3 cellular contexts compared by ENCODE assay signal in the genomic region with DNA sequence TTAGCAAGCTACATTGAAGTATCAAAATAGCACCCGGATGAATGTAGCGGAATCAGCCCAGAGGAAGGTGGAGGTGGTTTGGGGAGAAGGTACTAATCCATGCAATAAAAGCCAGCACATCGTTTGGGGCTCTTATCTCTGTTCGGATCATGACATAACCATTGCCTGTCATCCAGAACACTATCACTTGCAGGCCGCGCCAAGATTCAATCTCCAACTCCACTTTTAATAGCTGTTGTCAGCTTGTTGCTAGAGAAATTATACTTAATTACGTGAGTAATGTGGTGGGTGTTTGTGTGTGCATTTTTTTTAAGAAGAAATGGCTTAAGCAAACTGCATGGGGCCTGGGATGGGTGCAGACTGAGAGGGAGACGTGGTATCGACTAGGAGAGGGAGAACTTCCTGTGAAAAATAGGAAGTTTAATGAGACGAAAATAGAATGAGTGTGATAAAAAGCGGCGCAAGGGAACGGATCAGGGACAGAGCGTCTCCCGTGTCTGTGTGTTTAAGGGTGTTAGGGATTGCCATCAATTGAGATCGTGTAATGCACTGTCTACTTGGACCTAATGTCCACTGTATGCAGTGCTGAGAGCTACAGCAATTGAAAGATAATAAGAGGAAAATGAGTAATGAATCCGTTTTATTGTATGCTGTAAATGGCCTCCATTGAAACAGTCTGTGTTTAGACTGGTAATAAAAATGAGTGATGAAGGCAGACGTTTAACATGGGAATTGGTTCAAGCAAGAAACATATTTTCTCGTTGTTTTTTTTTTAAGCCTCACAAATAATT.
TF ChIP-seq lines count a peak whose summit lies in the region.

No MANE protein-coding gene starts in this region.

TF ChIP-seq in liver, 16 proteins besides CTCF, POLR2A, EP300 and RAD21:
- TF ChIP-seq, protein P1, sequence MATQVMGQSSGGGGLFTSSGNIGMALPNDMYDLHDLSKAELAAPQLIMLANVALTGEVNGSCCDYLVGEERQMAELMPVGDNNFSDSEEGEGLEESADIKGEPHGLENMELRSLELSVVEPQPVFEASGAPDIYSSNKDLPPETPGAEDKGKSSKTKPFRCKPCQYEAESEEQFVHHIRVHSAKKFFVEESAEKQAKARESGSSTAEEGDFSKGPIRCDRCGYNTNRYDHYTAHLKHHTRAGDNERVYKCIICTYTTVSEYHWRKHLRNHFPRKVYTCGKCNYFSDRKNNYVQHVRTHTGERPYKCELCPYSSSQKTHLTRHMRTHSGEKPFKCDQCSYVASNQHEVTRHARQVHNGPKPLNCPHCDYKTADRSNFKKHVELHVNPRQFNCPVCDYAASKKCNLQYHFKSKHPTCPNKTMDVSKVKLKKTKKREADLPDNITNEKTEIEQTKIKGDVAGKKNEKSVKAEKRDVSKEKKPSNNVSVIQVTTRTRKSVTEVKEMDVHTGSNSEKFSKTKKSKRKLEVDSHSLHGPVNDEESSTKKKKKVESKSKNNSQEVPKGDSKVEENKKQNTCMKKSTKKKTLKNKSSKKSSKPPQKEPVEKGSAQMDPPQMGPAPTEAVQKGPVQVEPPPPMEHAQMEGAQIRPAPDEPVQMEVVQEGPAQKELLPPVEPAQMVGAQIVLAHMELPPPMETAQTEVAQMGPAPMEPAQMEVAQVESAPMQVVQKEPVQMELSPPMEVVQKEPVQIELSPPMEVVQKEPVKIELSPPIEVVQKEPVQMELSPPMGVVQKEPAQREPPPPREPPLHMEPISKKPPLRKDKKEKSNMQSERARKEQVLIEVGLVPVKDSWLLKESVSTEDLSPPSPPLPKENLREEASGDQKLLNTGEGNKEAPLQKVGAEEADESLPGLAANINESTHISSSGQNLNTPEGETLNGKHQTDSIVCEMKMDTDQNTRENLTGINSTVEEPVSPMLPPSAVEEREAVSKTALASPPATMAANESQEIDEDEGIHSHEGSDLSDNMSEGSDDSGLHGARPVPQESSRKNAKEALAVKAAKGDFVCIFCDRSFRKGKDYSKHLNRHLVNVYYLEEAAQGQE (IDR thresholded peaks at IDR 0.05), result peak; percentile 51
- TF ChIP-seq HNF4G (IDR thresholded peaks at IDR 0.05) (no peak), NR2F2 (IDR thresholded peaks at IDR 0.05) (no peak)
TF ChIP-seq in liver: peak in this region for 1.

TF ChIP-seq in HepG2, 621 proteins besides CTCF, POLR2A, EP300 and RAD21:
- TF ChIP-seq ETV5 (CRISPR knock-in tag; IDR thresholded peaks at IDR 0.05; ENCODE audit: borderline replicate concordance) (no peak), CHCHD3 (CRISPR knock-in tag; IDR thresholded peaks at IDR 0.05) (no peak)

TF ChIP-seq in H1, 55 proteins besides CTCF, POLR2A, EP300 and RAD21:
- TF ChIP-seq TCF12 (IDR thresholded peaks at IDR 0.05; ENCODE audit: low read depth, low read length) (no peak), SUZ12 (IDR thresholded peaks at IDR 0.05; ENCODE audit: low read length) (no peak)
